In the genomic region with DNA sequence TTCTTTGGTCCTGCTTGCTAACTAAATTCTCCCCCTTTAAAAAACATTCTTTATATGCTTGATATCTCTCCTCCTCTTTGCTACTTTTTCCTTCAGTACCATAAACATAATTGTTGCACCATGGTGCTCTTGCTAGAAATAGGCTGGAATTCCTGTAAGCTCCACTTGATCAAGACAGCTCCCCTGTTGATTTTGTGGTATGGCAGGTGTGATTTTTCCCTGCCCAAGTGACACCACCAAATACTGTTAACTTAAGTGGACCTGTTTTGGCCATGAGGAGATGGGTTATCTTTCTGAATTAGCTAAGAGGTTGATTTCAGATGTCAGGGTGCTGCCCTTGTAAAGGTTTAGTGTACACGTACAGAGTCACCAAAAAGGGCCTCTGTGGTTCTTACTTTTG, we compare ENCODE assay signal across 27 cellular contexts.
"Had no signal": no experiment of that assay in that cellular context is flagged by ENCODE, and none has a peak within 500 bp of the region (broad histone marks: within the 10 kb centered on the region; RNA-seq: fewer than 3 reads in every experiment).

No MANE protein-coding gene starts in this region.

- H3K4me3 ChIP-seq: SK-N-MC had no signal

- ATAC-seq: activated CD4-positive, alpha-beta T cell treated with anti-CD3 and anti-CD28 coated beads for 36 hours; activated T-helper 17 cell treated with anti-CD3 and anti-CD28 coated beads, Interleukin-2, amount 50 U/mL, for 72 hours; Panc1; T-cell had no signal

- DNase-seq: activated CD4-positive, alpha-beta memory T cell treated with anti-CD3 and anti-CD28 coated beads, Interleukin-2, amount 10 ng/mL, durations not matched to agents 7 days and 5 days; activated CD4-positive, alpha-beta T cell treated with anti-CD3 and anti-CD28 coated beads for 36 hours; activated CD4-positive, alpha-beta T cell treated with anti-CD3 and anti-CD28 coated beads, Interleukin-2, amount 50 U/mL, for 1 hour; activated CD4-positive, CD25-positive, alpha-beta regulatory T cell; activated gamma-delta T cell; activated naive CD4-positive, alpha-beta T cell treated with anti-CD3 and anti-CD28 coated beads for 36 hours; activated T-cell treated with anti-CD3 and anti-CD28 coated beads for 4 hours; activated T-cell treated with anti-CD3 and anti-CD28 coated beads, Interleukin-2, amount 50 U/mL, for 48 hours; amygdala; NCI-H1048; NCI-H1694; NCI-H2029; NCI-H2107; NCI-H2171 treated with DMSO at 0.1 percent for 48 hours; NCI-H226; NCI-H526; NK-92 treated with Interleukin-12 subunit alpha and Interleukin-12 subunit beta, amount 100 ng/mL, for 24 hours; OCI-M1; RPMI8226; T-cell; T-helper 2 cell; T1000 had no signal

- FAIRE-seq: astrocyte had no signal

- H3K27ac ChIP-seq: SK-N-MC, VCaP had no signal
